13 cellular contexts compared by ENCODE assay signal in the genomic region with DNA sequence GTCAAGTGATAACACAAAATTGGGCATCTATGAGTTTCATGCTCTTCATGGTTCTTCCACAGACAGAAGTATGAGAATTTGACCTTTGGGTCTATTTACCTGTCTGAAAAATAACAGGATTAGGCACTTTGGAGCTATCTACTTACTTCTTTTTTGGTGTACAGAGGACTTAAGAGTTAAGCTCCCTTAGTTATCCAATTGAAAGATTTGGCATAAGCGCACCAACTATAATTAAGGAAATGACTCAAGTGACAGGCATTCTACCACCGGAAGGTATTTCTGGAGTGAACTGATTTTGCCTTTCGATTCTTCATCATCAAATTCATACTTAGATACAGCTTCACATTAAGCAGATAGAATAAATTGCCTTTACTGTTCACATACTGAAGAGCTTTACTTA. TPM values are rescaled to one million over a fixed set of nuclear protein-coding genes. Genes with fewer than 3 reads are reported as not detected.
DNase-seq lines count a peak whose midpoint lies in the region; ATAC-seq, FAIRE-seq and TF ChIP-seq lines count a peak whose summit lies in the region.
"Had no signal": no experiment of that assay in that cellular context is flagged by ENCODE, and none has a peak within 500 bp of the region (broad histone marks: within the 10 kb centered on the region; RNA-seq: fewer than 3 reads in every experiment).

No MANE protein-coding gene starts in this region.

- in situ Hi-C loops in brain microvascular endothelial cell (cut with HindIII; ENCODE audit: low pct_ligation_motif_present, low sequenced_read_pairs), result no loop called here

- H3K9me2 ChIP-seq in hepatocyte (replicated peaks; ENCODE audit: insufficient read depth), result no peaks in the 10 kb centered on the region

- no peak overlapping the region for H2AFZ ChIP-seq in hepatocyte

- no peaks in the 10 kb centered on the region for H4K20me1 ChIP-seq in hepatocyte (ENCODE audit: insufficient read depth, poor library complexity, severe bottlenecking)

- FAIRE-seq in A549 (lab: Jason Lieb, UNC), result no peak
- FAIRE-seq: G401.6 had no signal

- no peak for ATAC-seq in A549
- ATAC-seq in GM19035 (IDR thresholded peaks at IDR 0.05; ENCODE audit: unreplicated experiment), result no peak

- no peak overlapping the region for H3K27ac ChIP-seq in A549
- H3K27ac ChIP-seq in brain microvascular endothelial cell, result no peak overlapping the region
- no peak overlapping the region for H3K27ac ChIP-seq in hepatocyte
- H3K27ac ChIP-seq: tibial artery had no signal

- H3K4me3 ChIP-seq in A549 (no peak overlapping the region), brain microvascular endothelial cell (ENCODE audit: low read depth, low read length) (no peak overlapping the region), hepatocyte (no peak overlapping the region)
- H3K4me3 ChIP-seq: tibial artery had no signal

- H3K4me1 ChIP-seq in A549 (peaks cover 11% of the 10 kb centered on the region), hepatocyte (ENCODE audit: insufficient read depth) (no peaks in the 10 kb centered on the region)

- no peak for TF ChIP-seq POLR2A in A549 (IDR thresholded peaks at IDR 0.05; ENCODE audit: low read length)

- H3K9me3 ChIP-seq in A549 (no peaks in the 10 kb centered on the region), hepatocyte (ENCODE audit: low read depth) (no peaks in the 10 kb centered on the region)
- H3K9me3 ChIP-seq: tibial artery had no signal

- POLR2A ChIA-PET in A549 (lab: Yijun Ruan, JAX), result no interaction called here

- DNase-seq in A549 (ENCODE audit: low read depth in 1 of 2, low spot score in 1 of 2) (no peak), HT1080 (ENCODE audit: low read depth) (peak; percentile 82), brain microvascular endothelial cell (peak; percentile 34), hepatocyte (ENCODE audit: low spot score) (no peak), cerebellar cortex (ENCODE audit: low spot score) (no peak), DMS79 treated with DMSO at 0.1 percent for 48 hours (lab: John Stamatoyannopoulos, UW) (no peak), T-helper 1 cell (no peak)
- DNase-seq: activated naive CD8-positive, alpha-beta T cell treated with anti-CD3 and anti-CD28 coated beads for 36 hours; effector CD4-positive, alpha-beta T cell; Karpas-422; tibial artery had no signal

- H3K4me2 ChIP-seq in A549, result peak overlapping the region; percentile 56
- H3K4me2 ChIP-seq in hepatocyte, result peak overlapping the region; percentile 7

- H3K36me3 ChIP-seq in brain microvascular endothelial cell (replicated peaks), result no peaks in the 10 kb centered on the region
- H3K36me3 ChIP-seq in hepatocyte (replicated peaks; ENCODE audit: insufficient read depth, low read depth), result no peaks in the 10 kb centered on the region
- H3K36me3 ChIP-seq: tibial artery had no signal

- TF ChIP-seq CTCF in A549 (IDR thresholded peaks at IDR 0.05) (no peak), brain microvascular endothelial cell (IDR thresholded peaks at IDR 0.05; ENCODE audit: low read depth, low read length, missing control alignments) (no peak), hepatocyte (IDR thresholded peaks at IDR 0.05; ENCODE audit: poor library complexity) (no peak)

- TF ChIP-seq RAD21 in A549 (conservative IDR thresholded peaks at IDR 0.05 in 1 of 2, IDR thresholded peaks at IDR 0.05 in 1 of 2), result no peak

- 21% methylated on average over 3 of the region's 3 CpGs for WGBS in A549 (ENCODE audit: missing lambda C conversion rate)
- whole genome bisulfite sequencing in hepatocyte (ENCODE audit: low lambda C conversion rate, missing lambda C conversion rate), result 70% methylated on average over 3 of the region's 3 CpGs

- no peaks in the 10 kb centered on the region for H3K79me2 ChIP-seq in hepatocyte

- no peak for TF ChIP-seq EP300 in A549 (IDR thresholded peaks at IDR 0.05)

- H3K27me3 ChIP-seq in brain microvascular endothelial cell (replicated peaks), result no peaks in the 10 kb centered on the region
- no peaks in the 10 kb centered on the region for H3K27me3 ChIP-seq in hepatocyte
- H3K27me3 ChIP-seq: tibial artery had no signal

- CTCF ChIA-PET in A549 (lab: Yijun Ruan, JAX), result interaction anchor here (0.7 kb wide), 1 partner anchor 14 kb away, joined by 3 read pairs; no protein-coding TSS in a partner anchor

TF ChIP-seq in A549, 52 proteins besides CTCF, POLR2A, EP300 and RAD21:
- TF ChIP-seq RCOR1 (IDR thresholded peaks at IDR 0.05; ENCODE audit: low read depth, low read length) (no peak), RARB (CRISPR knock-in tag; IDR thresholded peaks at IDR 0.05) (no peak), CEBPB (IDR thresholded peaks at IDR 0.05) (no peak), BHLHE40 (IDR thresholded peaks at IDR 0.05; ENCODE audit: low read depth, low read length) (no peak), CHD4 (IDR thresholded peaks at IDR 0.05; ENCODE audit: borderline replicate concordance) (no peak), HOXB5 (CRISPR knock-in tag; IDR thresholded peaks at IDR 0.05) (no peak), JUN (IDR thresholded peaks at IDR 0.05) (no peak), HOXA7 (CRISPR knock-in tag; IDR thresholded peaks at IDR 0.05) (no peak), TP53 (CRISPR knock-in tag; IDR thresholded peaks at IDR 0.05) (no peak), ZSCAN20 (CRISPR knock-in tag; IDR thresholded peaks at IDR 0.05) (no peak), CHD2 (IDR thresholded peaks at IDR 0.05; ENCODE audit: low read length, partially characterized antibody) (no peak)
- TF ChIP-seq, protein P1, sequence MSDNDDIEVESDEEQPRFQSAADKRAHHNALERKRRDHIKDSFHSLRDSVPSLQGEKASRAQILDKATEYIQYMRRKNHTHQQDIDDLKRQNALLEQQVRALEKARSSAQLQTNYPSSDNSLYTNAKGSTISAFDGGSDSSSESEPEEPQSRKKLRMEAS (IDR thresholded peaks at IDR 0.05), result no peak
- TF ChIP-seq, protein P2, sequence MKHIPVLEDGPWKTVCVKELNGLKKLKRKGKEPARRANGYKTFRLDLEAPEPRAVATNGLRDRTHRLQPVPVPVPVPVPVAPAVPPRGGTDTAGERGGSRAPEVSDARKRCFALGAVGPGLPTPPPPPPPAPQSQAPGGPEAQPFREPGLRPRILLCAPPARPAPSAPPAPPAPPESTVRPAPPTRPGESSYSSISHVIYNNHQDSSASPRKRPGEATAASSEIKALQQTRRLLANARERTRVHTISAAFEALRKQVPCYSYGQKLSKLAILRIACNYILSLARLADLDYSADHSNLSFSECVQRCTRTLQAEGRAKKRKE (CRISPR knock-in tag; IDR thresholded peaks at IDR 0.05; ENCODE audit: low read depth), result no peak

RNA-seq across cellular contexts. Expression of a gene that starts 43.9 kb away (rescaled TPM):
- polyA plus RNA-seq in A549 (2011; rRNA removed) (10.1 and 11.5 TPM in 2 replicates), A549 (2017; fragmentation: RNase III; extraction: RNeasy Plus Mini Kit Qiagen cat#74134 plus additional on column Dnase treatment) (7.8 to 8.0 TPM (median 7.9 TPM) in 3 replicates), hepatocyte (6.5 and 7.3 TPM in 2 replicates)
- 2.0 and 2.1 TPM in 2 replicates for polyA plus RNA-seq in A549 (2012; cell fraction: cytosol; rRNA removed)
- 0.95 and 1.3 TPM in 2 replicates for polyA plus RNA-seq in A549 (2012; cell fraction: nucleus; rRNA removed)
- polyA minus RNA-seq in A549 (2011; rRNA and poly(A)+ RNA removed), result 4.1 and 4.8 TPM in 2 replicates
- 12.2 and 12.4 TPM in 2 replicates for total RNA-seq in HT1080 (2014; rRNA removed; shearing (Covaris generic))
- 8.0 and 9.1 TPM in 2 replicates for polyA plus RNA-seq in HT1080 (2015; cell fraction: cytosol; rRNA removed)
- 11.4 and 12.4 TPM in 2 replicates for polyA plus RNA-seq in HT1080 (2015; cell fraction: nucleus; rRNA removed)
- 17.1 and 17.5 TPM in 2 replicates for total RNA-seq in hepatocyte

Comparison
In these comparisons a context has a peak if more than half of its experiments do, and no peak if none do; other contexts are left out.
1. DNase-seq: peak in HT1080 (single experiment) and brain microvascular endothelial cell (single experiment); none in A549 (0 of 2), hepatocyte (single experiment), cerebellar cortex (single experiment), DMS79 treated with DMSO at 0.1 percent for 48 hours (single experiment) and T-helper 1 cell (0 of 5).